In the genomic region with DNA sequence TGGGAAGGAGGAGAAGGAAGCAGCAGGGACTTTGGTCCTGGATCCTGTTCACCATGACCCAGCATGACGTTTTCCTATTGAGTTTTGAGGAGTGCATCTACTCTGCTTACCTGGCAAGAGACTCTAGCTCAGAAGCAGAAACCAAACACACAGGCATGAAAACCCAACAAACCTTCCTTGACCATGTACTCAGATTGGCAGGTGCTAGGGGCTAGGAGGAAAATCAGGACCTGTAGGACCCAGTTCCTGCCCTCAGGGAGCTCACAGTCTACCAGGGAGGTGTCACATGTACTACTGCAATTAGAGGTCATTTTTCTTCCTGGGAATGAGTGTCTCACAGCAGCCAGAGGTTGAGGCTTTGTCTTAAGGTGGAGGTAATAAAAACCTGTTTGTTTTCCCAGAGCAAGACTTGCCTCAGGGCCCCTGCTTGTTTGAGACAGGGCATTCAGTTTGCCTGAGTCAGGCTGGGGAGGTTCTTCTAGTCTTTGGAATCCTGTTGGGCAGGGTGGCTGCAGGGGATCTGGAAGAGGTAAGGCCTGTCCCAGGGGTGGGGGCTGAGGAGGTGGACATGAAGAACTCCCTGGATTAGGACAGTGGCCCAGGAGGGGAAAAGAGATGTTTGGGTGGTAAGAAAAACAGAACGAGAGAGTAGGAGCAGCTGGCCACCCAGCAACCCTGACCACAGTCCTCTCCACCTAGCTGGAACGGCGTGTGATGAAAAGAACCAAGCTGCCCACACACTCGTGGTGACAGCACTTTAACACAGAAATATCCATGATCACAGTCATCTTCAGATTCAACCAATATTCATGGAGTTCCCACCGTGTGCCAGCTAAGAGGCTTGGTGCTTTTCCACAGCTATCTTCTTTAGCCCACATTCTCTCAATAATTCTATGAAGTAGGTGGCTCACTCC, we compare ENCODE assay signal across 16 cellular contexts. TPM values are rescaled to one million over a fixed set of nuclear protein-coding genes. Genes with fewer than 3 reads are reported as not detected.
DNase-seq lines count a peak whose midpoint lies in the region; ATAC-seq and TF ChIP-seq lines count a peak whose summit lies in the region.
"Had no signal": no experiment of that assay in that cellular context is flagged by ENCODE, and none has a peak within 500 bp of the region (broad histone marks: within the 10 kb centered on the region; RNA-seq: fewer than 3 reads in every experiment).

No MANE protein-coding gene starts in this region.

- H3K4me1 ChIP-seq in adipocyte (ENCODE audit: control insufficient read depth, insufficient read depth, low read length): no peaks in the 10 kb centered on the region
- peaks cover 13% of the 10 kb centered on the region for H3K4me1 ChIP-seq in smooth muscle cell (ENCODE audit: low read depth)

- WGBS in smooth muscle cell (ENCODE audit: low lambda C conversion rate): 50% methylated on average over 6 of the region's 6 CpGs

- H3F3A ChIP-seq in smooth muscle cell (ENCODE audit: low read depth): no peaks in the 10 kb centered on the region

- peak overlapping the region; percentile 76 for H3K27ac ChIP-seq in smooth muscle cell (ENCODE audit: low read depth)
- H3K27ac ChIP-seq: BLaER1 had no signal

- H3K4me3 Mint-ChIP-seq in HFFc6: no peak overlapping the region
- no peak overlapping the region for H3K4me3 Mint-ChIP-seq in endothelial cell (ENCODE audit: unreplicated experiment)
- H3K4me3 Mint-ChIP-seq: activated CD4-positive, alpha-beta T cell treated with anti-CD3 and anti-CD28 coated beads, Interleukin-2, amount 10 ng/mL, durations not matched to agents 24 days and 14 days; activated T-cell treated with anti-CD3 and anti-CD28 coated beads, Interleukin-2, amount 50 U/mL, for 72 hours; dendritic cell treated with granulocyte-macrophage colony-stimulating factor and Interleukin-4, amounts not matched to agents 40 ng/mL and 50 ng/mL, for 4 days had no signal

- H3K36me3 ChIP-seq in adipocyte (ENCODE audit: control insufficient read depth, insufficient read depth, low read length, severe bottlenecking) (no peaks in the 10 kb centered on the region), smooth muscle cell (ENCODE audit: low read depth) (no peaks in the 10 kb centered on the region)
- H3K36me3 ChIP-seq: BLaER1 had no signal

- H3K4me1 Mint-ChIP-seq in HFFc6 (ENCODE audit: low read depth) (peaks cover 50% of the 10 kb centered on the region), endothelial cell (ENCODE audit: unreplicated experiment) (peaks cover 16% of the 10 kb centered on the region)

- H3K4me3 ChIP-seq in adipocyte (ENCODE audit: low read length) (no peak overlapping the region), smooth muscle cell (no peak overlapping the region)
- H3K4me3 ChIP-seq: BLaER1 had no signal

- H3K9me3 ChIP-seq in adipocyte (ENCODE audit: control insufficient read depth, low read length): no peaks in the 10 kb centered on the region
- no peaks in the 10 kb centered on the region for H3K9me3 ChIP-seq in smooth muscle cell (replicated peaks; ENCODE audit: low read depth)
- H3K9me3 ChIP-seq: BLaER1 had no signal

- no peak overlapping the region for H3K4me2 ChIP-seq in smooth muscle cell
- H3K4me2 ChIP-seq: BLaER1 had no signal

- ATAC-seq in HG02938 (IDR thresholded peaks at IDR 0.05; ENCODE audit: unreplicated experiment): no peak
- ATAC-seq: activated T-cell treated with anti-CD3 and anti-CD28 coated beads, Interleukin-2, amount 50 U/mL, for 72 hours had no signal

- no peak overlapping the region for H2AFZ ChIP-seq in smooth muscle cell (ENCODE audit: low read depth)

- H3K27me3 ChIP-seq in adipocyte (replicated peaks; ENCODE audit: control insufficient read depth, insufficient read depth, low read length): no peaks in the 10 kb centered on the region
- H3K27me3 ChIP-seq in smooth muscle cell (ENCODE audit: low read depth): no peaks in the 10 kb centered on the region
- H3K27me3 ChIP-seq: BLaER1 had no signal

- H3K79me2 ChIP-seq in smooth muscle cell (ENCODE audit: low read depth): no peaks in the 10 kb centered on the region

- H4K20me1 ChIP-seq in smooth muscle cell (ENCODE audit: low read depth): no peaks in the 10 kb centered on the region
- H4K20me1 ChIP-seq: BLaER1 had no signal

- H3K27ac Mint-ChIP-seq in HFFc6 (peak overlapping the region; percentile 62), endothelial cell (ENCODE audit: unreplicated experiment) (no peak overlapping the region)
- H3K27ac Mint-ChIP-seq: activated CD4-positive, alpha-beta T cell treated with anti-CD3 and anti-CD28 coated beads, Interleukin-2, amount 10 ng/mL, durations not matched to agents 24 days and 14 days; activated T-cell treated with anti-CD3 and anti-CD28 coated beads, Interleukin-2, amount 50 U/mL, for 72 hours; dendritic cell treated with granulocyte-macrophage colony-stimulating factor and Interleukin-4, amounts not matched to agents 40 ng/mL and 50 ng/mL, for 4 days had no signal

- DNase-seq in HFFc6 (peak; percentile 58), adipocyte (ENCODE audit: low read depth) (peak; percentile 27), kidney tubule cell (ENCODE audit: low spot score) (peak; percentile 81), smooth muscle cell (lab: John Stamatoyannopoulos, UW; ENCODE audit: unreplicated experiment) (no peak), DMS153 (lab: John Stamatoyannopoulos, UW) (no peak), glomerular visceral epithelial cell (ENCODE audit: extremely low spot score) (no peak), endothelial cell (ENCODE audit: low spot score) (no peak)
- DNase-seq: activated CD4-positive, alpha-beta T cell treated with anti-CD3 and anti-CD28 coated beads, Interleukin-2, amount 10 ng/mL, durations not matched to agents 24 days and 14 days; activated T-cell treated with anti-CD3 and anti-CD28 coated beads, Interleukin-2, amount 50 U/mL, for 72 hours; MV-4-11; OCI-M1; retina; stimulated activated CD4-positive, alpha-beta T cell treated with anti-CD3 and anti-CD28 coated beads, Interleukin-4, amount 100 ng/mL, for 1 hour had no signal

- H3K36me3 Mint-ChIP-seq in HFFc6 (ENCODE audit: low read depth) (no peaks in the 10 kb centered on the region), endothelial cell (ENCODE audit: low read depth, unreplicated experiment) (peaks cover 3% of the 10 kb centered on the region)

- H3K9ac ChIP-seq in adipocyte (ENCODE audit: low read length) (no peak overlapping the region), smooth muscle cell (ENCODE audit: low read depth) (no peak overlapping the region)
- H3K9ac ChIP-seq: BLaER1 had no signal

- no peaks in the 10 kb centered on the region for H3K9me3 Mint-ChIP-seq in HFFc6
- no peaks in the 10 kb centered on the region for H3K9me3 Mint-ChIP-seq in endothelial cell (ENCODE audit: unreplicated experiment)
- H3K9me3 Mint-ChIP-seq: activated CD4-positive, alpha-beta T cell treated with anti-CD3 and anti-CD28 coated beads, Interleukin-2, amount 10 ng/mL, durations not matched to agents 24 days and 14 days; activated T-cell treated with anti-CD3 and anti-CD28 coated beads, Interleukin-2, amount 50 U/mL, for 72 hours; dendritic cell treated with granulocyte-macrophage colony-stimulating factor and Interleukin-4, amounts not matched to agents 40 ng/mL and 50 ng/mL, for 4 days had no signal

- no peak for TF ChIP-seq CTCF in HFFc6 (IDR thresholded peaks at IDR 0.05)
- TF ChIP-seq CTCF in smooth muscle cell (IDR thresholded peaks at IDR 0.05; ENCODE audit: borderline replicate concordance, insufficient read depth, poor library complexity, severe bottlenecking): no peak
- no peak for TF ChIP-seq CTCF in endothelial cell (IDR thresholded peaks at IDR 0.05; ENCODE audit: unreplicated experiment)

- no peaks in the 10 kb centered on the region for H3K27me3 Mint-ChIP-seq in HFFc6 (ENCODE audit: insufficient read depth)
- H3K27me3 Mint-ChIP-seq in endothelial cell (ENCODE audit: unreplicated experiment): peaks cover 15% of the 10 kb centered on the region

RNA-seq across cellular contexts. Expression of a gene that starts 30.8 kb away (rescaled TPM):
- total RNA-seq in HFFc6 (2021; fragmentation: NEBNext Ultra II Directional; extraction: Animal tissue kit (Norgen Biotek cat#: 25700)): 10 to 100 TPM; 35.7 to 49.1 (median 43.4) TPM
- total RNA-seq in smooth muscle cell (32.6 and 35.1 TPM in 2 replicates), endothelial cell (ENCODE audit: unreplicated experiment) (18.0 TPM)
- polyA plus RNA-seq in smooth muscle cell: 39.9 and 56.2 TPM in 2 replicates

Comparison
In these comparisons a context has a peak if more than half of its experiments do, and no peak if none do; other contexts are left out.
1. DNase-seq: peak in HFFc6 (single experiment), adipocyte (single experiment) and kidney tubule cell (single experiment); none in smooth muscle cell (single experiment), DMS153 (single experiment), glomerular visceral epithelial cell (single experiment) and endothelial cell (single experiment).